Comparison of ENCODE assay signal across 16 cellular contexts in genomic region chr5:154351566-154351965, GRCh38.
A peak's percentile ranks its signal among the peaks of the same experiment; 100 is the strongest.
DNase-seq lines count a peak whose midpoint lies in the region; ATAC-seq and TF ChIP-seq lines count a peak whose summit lies in the region.
"Had no signal": no experiment of that assay in that cellular context is flagged by ENCODE, and none has a peak within 500 bp of the region (broad histone marks: within the 10 kb centered on the region; RNA-seq: fewer than 3 reads in every experiment).

No MANE protein-coding gene starts in this region.

- no peak for TF ChIP-seq CTCF in foreskin keratinocyte (conservative IDR thresholded peaks at IDR 0.05)

- no peak overlapping the region for H3K27ac ChIP-seq in foreskin keratinocyte
- H3K27ac ChIP-seq: heart left ventricle had no signal

- ATAC-seq in GM18867 (IDR thresholded peaks at IDR 0.05; ENCODE audit: unreplicated experiment) (peak; percentile 73), GM21447 (IDR thresholded peaks at IDR 0.05; ENCODE audit: unreplicated experiment) (peak; percentile 63), HG03097 (IDR thresholded peaks at IDR 0.05; ENCODE audit: low FRiP score, unreplicated experiment) (peak; percentile 69), foreskin keratinocyte (peak; percentile 61)
- ATAC-seq: heart left ventricle; naive thymus-derived CD8-positive, alpha-beta T cell; sciatic nerve; SK-N-SH treated with all-trans-retinoic acid at 6 μM for 48 hours had no signal

- DNase-seq in foreskin keratinocyte (peak in 1 of 2 donors; percentile 35), NAMALWA (ENCODE audit: low spot score) (no peak), globus pallidus (ENCODE audit: low spot score) (no peak), NCI-H1092 treated with DMSO at 0.1 percent for 48 hours (lab: John Stamatoyannopoulos, UW) (no peak)
- DNase-seq: activated CD4-positive, alpha-beta T cell treated with anti-CD3 and anti-CD28 coated beads for 1 hour; CD4-positive, alpha-beta T cell; heart left ventricle; KG1; naive thymus-derived CD8-positive, alpha-beta T cell; NCI-H1930; NK-92 treated with Interleukin-12 subunit alpha and Interleukin-12 subunit beta, amount 100 ng/mL, for 24 hours had no signal

- H3K27me3 ChIP-seq in foreskin keratinocyte = no peaks in the 10 kb centered on the region
- H3K27me3 ChIP-seq: heart left ventricle had no signal

- H3K4me1 ChIP-seq in foreskin keratinocyte = peaks cover 23% of the 10 kb centered on the region
